ENCODE assay signal across 20 cellular contexts in the genomic region with DNA sequence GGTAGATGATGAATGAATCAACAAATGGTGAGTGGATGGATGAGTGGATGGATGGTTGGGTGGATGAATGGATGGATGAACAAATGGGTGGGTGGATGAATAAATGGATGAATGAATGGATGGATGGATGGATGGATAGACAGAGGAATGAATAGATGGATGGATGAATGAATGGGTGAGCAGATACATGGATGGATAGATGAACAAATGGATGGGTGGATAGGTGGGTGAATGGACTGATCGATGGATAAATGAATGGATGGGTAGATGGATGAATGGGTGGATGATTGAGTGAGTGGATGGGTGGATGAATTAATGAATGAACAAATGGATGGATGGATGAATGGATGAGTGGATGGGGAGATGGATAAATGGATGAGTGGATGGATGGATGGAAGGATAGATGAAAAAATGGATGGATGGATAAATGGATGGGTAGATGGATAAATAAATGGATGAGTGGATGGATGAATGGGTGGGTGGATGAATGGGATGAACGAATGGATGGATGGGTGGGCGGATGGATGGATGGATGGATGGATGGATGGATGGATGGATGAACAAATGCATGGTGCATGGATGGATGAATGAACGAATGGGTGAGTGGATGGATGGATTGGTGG.
DNase-seq lines count a peak whose midpoint lies in the region; ATAC-seq, FAIRE-seq and TF ChIP-seq lines count a peak whose summit lies in the region.
"Had no signal": no experiment of that assay in that cellular context is flagged by ENCODE, and none has a peak within 500 bp of the region (broad histone marks: within the 10 kb centered on the region; RNA-seq: fewer than 3 reads in every experiment).

No MANE protein-coding gene starts in this region.

- H3K23ac ChIP-seq in H1 (ENCODE audit: insufficient read length): no peak overlapping the region

- H3K9me3 ChIP-seq in right cardiac atrium (ENCODE audit: control insufficient read depth, low read length): no peaks in the 10 kb centered on the region
- no peaks in the 10 kb centered on the region for H3K9me3 ChIP-seq in H1 (ENCODE audit: insufficient read depth in 2 of 2, low read depth in 1 of 2, low read length in 1 of 2)
- H3K9me3 ChIP-seq in suprapubic skin: no peaks in the 10 kb centered on the region
- H3K9me3 ChIP-seq: A549, Caco-2 had no signal

- H4K5ac ChIP-seq in H1 (ENCODE audit: insufficient read length, low read depth, low read length): no peak overlapping the region

- H2BK15ac ChIP-seq in H1 (ENCODE audit: low read length): no peak overlapping the region

- H4K8ac ChIP-seq in H1 (ENCODE audit: extremely low read depth, insufficient read depth, low read length): no peak overlapping the region

- no peak overlapping the region for H3K18ac ChIP-seq in H1 (ENCODE audit: extremely low read depth, low read length)

- peaks cover 13% of the 10 kb centered on the region; the same call in 1 of the 2 replicates for H3K23me2 ChIP-seq in H1 (ENCODE audit: low read depth, low read length)

- no peak for TF ChIP-seq EP300 in H1 (IDR thresholded peaks at IDR 0.05; ENCODE audit: borderline replicate concordance in 1 of 2, low read depth in 2 of 2, low read length in 2 of 2)
- no peak for TF ChIP-seq EP300 in suprapubic skin (IDR thresholded peaks at IDR 0.05)

- no peak overlapping the region for H2AFZ ChIP-seq in H1 (ENCODE audit: low read length)

- no peak overlapping the region for H3K14ac ChIP-seq in H1 (ENCODE audit: insufficient read length)

- H3K4me2 ChIP-seq in H1 (ENCODE audit: insufficient read depth in 1 of 2, low read depth in 2 of 2, low read length in 2 of 2): no peak overlapping the region
- H3K4me2 ChIP-seq: A549; BLaER1 treated with 17β-estradiol and CSF1 and Interleukin-3, amounts not matched to agents 10 nM and 100 nM had no signal

- intact Hi-C loops in Right ventricle myocardium inferior (cut with DNase I) (no loop called here), right cardiac atrium (cut with DNase I) (no loop called here)

- H2BK20ac ChIP-seq in H1 (ENCODE audit: low read length): no peak overlapping the region

- H2AK5ac ChIP-seq in H1 (ENCODE audit: low read depth, low read length): no peak overlapping the region

- H3K79me1 ChIP-seq in H1 (ENCODE audit: low read depth, low read length): no peaks in the 10 kb centered on the region

- H3K27me3 ChIP-seq in right cardiac atrium (ENCODE audit: control insufficient read depth, insufficient read depth) (no peaks in the 10 kb centered on the region), H1 (replicated peaks in 1 of 4; ENCODE audit: control insufficient read depth in 3 of 4, extremely low read depth in 1 of 4, insufficient read depth in 3 of 4, low read length in 3 of 4) (no peaks in the 10 kb centered on the region), suprapubic skin (no peaks in the 10 kb centered on the region)
- H3K27me3 ChIP-seq: BLaER1 treated with 17β-estradiol and CSF1 and Interleukin-3, amounts not matched to agents 10 nM and 100 nM had no signal

- H3K36me3 ChIP-seq in H1 (ENCODE audit: control insufficient read depth in 2 of 4, insufficient read depth in 4 of 4, low read length in 3 of 4) (peaks cover 0 to 4% (median 0%) of the 10 kb centered on the region in 4 experiments; a peak in 2 of 8 replicates), suprapubic skin (peaks cover 90% of the 10 kb centered on the region)

- TF ChIP-seq CTCF in H1 (IDR thresholded peaks at IDR 0.05; ENCODE audit: control extremely low read depth in 1 of 3, insufficient read depth in 1 of 3, low read depth in 1 of 3, low read length in 3 of 3): no peak
- no peak for TF ChIP-seq CTCF in suprapubic skin (IDR thresholded peaks at IDR 0.05)

- peaks cover 0 to 13% of the 10 kb centered on the region in 2 experiments for H4K20me1 ChIP-seq in H1 (replicated peaks in 1 of 2; ENCODE audit: control insufficient read depth in 1 of 2, insufficient read depth in 2 of 2, low read length in 2 of 2)

- H4K91ac ChIP-seq in H1 (replicated peaks; ENCODE audit: insufficient read length, low read length): no peak overlapping the region

- no peak for FAIRE-seq in H1 (lab: Jason Lieb, UNC)
- peak; percentile 27 for FAIRE-seq in urothelium cell line (lab: Jason Lieb, UNC)
- FAIRE-seq: A549, D721Med, G401.6, GM12891, GM19239 had no signal

- peak overlapping the region; percentile 59 for H3K56ac ChIP-seq in H1 (replicated peaks; ENCODE audit: insufficient read length, low read depth, low read length)

- DNase-seq in Right ventricle myocardium inferior (ENCODE audit: missing footprints): peak; percentile 13
- no peak for DNase-seq in right cardiac atrium
- no peak for DNase-seq in H1 (ENCODE audit: low read depth in 1 of 2, low spot score in 2 of 2)
- no peak for DNase-seq in urothelium cell line (ENCODE audit: low spot score)
- DNase-seq in foreskin melanocyte: no peak
- DNase-seq in suprapubic skin (ENCODE audit: low spot score in 2 of 2): no peak
- DNase-seq: AML-193; Caco-2; Calu3; CD8-positive, alpha-beta T cell; DMS79 treated with DMSO at 0.1 percent for 48 hours; GF-D8 had no signal

- no peak overlapping the region for H2BK12ac ChIP-seq in H1 (ENCODE audit: low read depth, low read length)

- H3K27ac ChIP-seq in right cardiac atrium (ENCODE audit: low read length) (no peak overlapping the region), H1 (ENCODE audit: low read depth, low read length) (no peak overlapping the region), suprapubic skin (no peak overlapping the region)
- H3K27ac ChIP-seq: 22Rv1; A549; BLaER1 treated with 17β-estradiol and CSF1 and Interleukin-3, amounts not matched to agents 10 nM and 100 nM; C4-2B had no signal

- no peak for TF ChIP-seq RAD21 in H1 (IDR thresholded peaks at IDR 0.05 in 1 of 2, conservative IDR thresholded peaks at IDR 0.05 in 1 of 2; ENCODE audit: low read depth in 2 of 2, low read length in 2 of 2)

- POLR2A ChIA-PET in H1 (lab: Charles Lee; ENCODE audit: partially characterized antibody): no interaction called here

- TF ChIP-seq POLR2A in H1 (IDR thresholded peaks at IDR 0.05; ENCODE audit: control extremely low read depth in 1 of 2, low read depth in 2 of 2, low read length in 2 of 2): no peak
- TF ChIP-seq POLR2A in suprapubic skin (IDR thresholded peaks at IDR 0.05): no peak

- no peak overlapping the region for H3K4ac ChIP-seq in H1 (replicated peaks; ENCODE audit: insufficient read length, low read depth, low read length)

- H3K79me2 ChIP-seq in H1 (ENCODE audit: control insufficient read depth in 1 of 2, insufficient read depth in 2 of 2, low read length in 2 of 2): no peaks in the 10 kb centered on the region

- ATAC-seq in Right ventricle myocardium inferior (no peak), right cardiac atrium (no peak)
- ATAC-seq: A549; CD8-positive, alpha-beta T cell had no signal

- CTCF ChIA-PET in H1 (lab: Charles Lee; ENCODE audit: partially characterized antibody): no interaction called here

- no peaks in the 10 kb centered on the region for H3K4me1 ChIP-seq in right cardiac atrium (ENCODE audit: control insufficient read depth, insufficient read depth, low read length)
- no peaks in the 10 kb centered on the region; a peak in 1 of 7 replicates for H3K4me1 ChIP-seq in H1 (replicated peaks in 1 of 4; ENCODE audit: control insufficient read depth in 3 of 4, insufficient read depth in 4 of 4, low read length in 3 of 4)
- H3K4me1 ChIP-seq in suprapubic skin: no peaks in the 10 kb centered on the region
- H3K4me1 ChIP-seq: A549, Caco-2 had no signal

- 97% methylated on average over 4 of the region's 4 CpGs for WGBS in right cardiac atrium
- WGBS in H1 (ENCODE audit: extremely low coverage in 1 of 2, insufficient coverage in 1 of 2, insufficient read length in 1 of 2, insufficient replicate concordance in 2 of 2, low coverage in 1 of 2, low lambda C conversion rate in 2 of 2, missing lambda C conversion rate in 1 of 2), 2 experiments: 80 to 100% methylated on average over 1 to 4 of the region's 4 CpGs
- WGBS in suprapubic skin: 98% methylated on average over 4 of the region's 4 CpGs

- no peak overlapping the region; the same call in 1 of the 2 replicates for H2BK5ac ChIP-seq in H1 (ENCODE audit: low read depth, low read length)

- H3K9ac ChIP-seq in H1 (replicated peaks in 1 of 4; ENCODE audit: extremely low read depth in 1 of 4, low read depth in 3 of 4, low read length in 3 of 4): no peak overlapping the region
- H3K9ac ChIP-seq: BLaER1 treated with 17β-estradiol and CSF1 and Interleukin-3, amounts not matched to agents 10 nM and 100 nM had no signal

- no peak overlapping the region for H3K4me3 ChIP-seq in right cardiac atrium (ENCODE audit: low read length)
- H3K4me3 ChIP-seq in H1 (ENCODE audit: extremely low read depth in 1 of 4, insufficient read depth in 2 of 4, low read depth in 3 of 4, low read length in 4 of 4): no peak overlapping the region
- no peak overlapping the region for H3K4me3 ChIP-seq in suprapubic skin
- H3K4me3 ChIP-seq: A549; BLaER1 treated with 17β-estradiol and CSF1 and Interleukin-3, amounts not matched to agents 10 nM and 100 nM had no signal

- no peak overlapping the region for H2BK120ac ChIP-seq in H1 (replicated peaks; ENCODE audit: low read depth, low read length)

TF ChIP-seq in H1, 55 proteins besides CTCF, POLR2A, EP300 and RAD21 (continues in another document):
- no peak for TF ChIP-seq RFX5 (IDR thresholded peaks at IDR 0.05; ENCODE audit: borderline replicate concordance, low read depth, low read length)
- no peak for TF ChIP-seq CTBP2 (IDR thresholded peaks at IDR 0.05; ENCODE audit: borderline replicate concordance, insufficient read depth, insufficient read length, low read length)
- TF ChIP-seq GABPA (IDR thresholded peaks at IDR 0.05; ENCODE audit: borderline replicate concordance, insufficient read depth, low read length): no peak
- TF ChIP-seq, protein P1, sequence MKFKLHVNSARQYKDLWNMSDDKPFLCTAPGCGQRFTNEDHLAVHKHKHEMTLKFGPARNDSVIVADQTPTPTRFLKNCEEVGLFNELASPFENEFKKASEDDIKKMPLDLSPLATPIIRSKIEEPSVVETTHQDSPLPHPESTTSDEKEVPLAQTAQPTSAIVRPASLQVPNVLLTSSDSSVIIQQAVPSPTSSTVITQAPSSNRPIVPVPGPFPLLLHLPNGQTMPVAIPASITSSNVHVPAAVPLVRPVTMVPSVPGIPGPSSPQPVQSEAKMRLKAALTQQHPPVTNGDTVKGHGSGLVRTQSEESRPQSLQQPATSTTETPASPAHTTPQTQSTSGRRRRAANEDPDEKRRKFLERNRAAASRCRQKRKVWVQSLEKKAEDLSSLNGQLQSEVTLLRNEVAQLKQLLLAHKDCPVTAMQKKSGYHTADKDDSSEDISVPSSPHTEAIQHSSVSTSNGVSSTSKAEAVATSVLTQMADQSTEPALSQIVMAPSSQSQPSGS (IDR thresholded peaks at IDR 0.05; ENCODE audit: low read length): no peak
- no peak for TF ChIP-seq ASH2L (IDR thresholded peaks at IDR 0.05; ENCODE audit: low read length)
- no peak for TF ChIP-seq EGR1 (IDR thresholded peaks at IDR 0.05; ENCODE audit: borderline replicate concordance, low read depth, low read length)
- TF ChIP-seq, protein P2, sequence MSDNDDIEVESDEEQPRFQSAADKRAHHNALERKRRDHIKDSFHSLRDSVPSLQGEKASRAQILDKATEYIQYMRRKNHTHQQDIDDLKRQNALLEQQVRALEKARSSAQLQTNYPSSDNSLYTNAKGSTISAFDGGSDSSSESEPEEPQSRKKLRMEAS (IDR thresholded peaks at IDR 0.05): no peak
- no peak for TF ChIP-seq SP4 (IDR thresholded peaks at IDR 0.05; ENCODE audit: low read length)
